26 cellular contexts compared by ENCODE assay signal in the genomic region with DNA sequence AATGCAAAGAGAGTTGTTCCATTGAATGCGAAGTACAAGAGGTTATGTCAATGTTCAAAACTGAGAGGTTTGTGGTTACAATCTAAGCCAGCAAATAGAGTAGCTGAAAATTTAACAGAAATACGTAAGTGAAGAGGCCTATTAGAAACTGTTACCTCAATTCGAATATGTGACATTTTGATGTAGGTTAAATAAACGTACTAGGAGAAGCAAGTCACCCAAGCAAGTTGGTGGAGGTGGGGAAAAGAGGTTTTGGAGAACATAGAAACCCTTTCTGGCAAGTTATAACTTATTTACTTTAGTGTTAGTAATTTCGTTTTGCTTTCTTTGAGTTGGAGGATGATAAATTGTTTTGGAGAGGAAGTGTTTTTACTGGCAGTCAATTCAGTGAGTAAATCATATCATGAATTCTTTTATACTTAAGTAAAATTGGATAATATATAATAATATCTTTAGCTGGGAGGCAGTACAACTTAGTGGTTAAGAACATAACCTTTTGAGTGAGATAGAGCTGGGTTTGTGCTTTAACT.
DNase-seq lines count a peak whose midpoint lies in the region; ATAC-seq, FAIRE-seq and TF ChIP-seq lines count a peak whose summit lies in the region.
"Had no signal": no experiment of that assay in that cellular context is flagged by ENCODE, and none has a peak within 500 bp of the region (broad histone marks: within the 10 kb centered on the region; RNA-seq: fewer than 3 reads in every experiment).

No MANE protein-coding gene starts in this region.

- no peak overlapping the region for H4K8ac ChIP-seq in IMR-90 (ENCODE audit: low read depth in 2 of 2, low read length in 2 of 2)

- no peak overlapping the region for H3K4me3 ChIP-seq in IMR-90 (ENCODE audit: insufficient read depth, low read depth, low read length)
- no peak overlapping the region for H3K4me3 ChIP-seq in astrocyte of the spinal cord (ENCODE audit: low read depth, low read length)
- H3K4me3 ChIP-seq in pancreas, result no peak overlapping the region
- H3K4me3 ChIP-seq: breast epithelium, esophagus muscularis mucosa, lung, ovary, SJSA1, skin epidermis had no signal

- H3K9ac ChIP-seq in IMR-90 (ENCODE audit: low read depth, low read length), result no peak overlapping the region

- DNase-seq in IMR-90 (peak; percentile 56), astrocyte of the spinal cord (ENCODE audit: low read depth, low spot score) (peak; percentile 82), fibroblast of peridontal ligament (ENCODE audit: extremely low read depth) (peak; percentile 64), pancreas (no peak), NCI-H345 treated with DMSO at 0.1 percent for 48 hours (lab: John Stamatoyannopoulos, UW; ENCODE audit: unreplicated experiment) (no peak)
- no peak for DNase-seq in stimulated activated CD4-positive, alpha-beta T cell treated with anti-CD3 and anti-CD28 coated beads, Interleukin-4, amount 100 ng/mL, for 1 hour
- no peak for DNase-seq in stimulated activated CD4-positive, alpha-beta T cell treated with anti-CD3 and anti-CD28 coated beads, Interleukin-4, amount 100 ng/mL, for 4 hours
- DNase-seq: activated B cell treated with CpG ODN at 0.5 μM for 24 hours; activated CD4-positive, alpha-beta memory T cell treated with anti-CD3 and anti-CD28 coated beads, Interleukin-2, amount 10 ng/mL, durations not matched to agents 7 days and 5 days; activated naive CD4-positive, alpha-beta T cell treated with anti-CD3 and anti-CD28 coated beads for 36 hours; activated T-cell treated with anti-CD3 and anti-CD28 coated beads, Interleukin-2, amount 50 U/mL, for 24 hours; C1 segment of cervical spinal cord; H7; hippocampal formation; islet precursor cell; NCI-H1694; NCI-H82; ovary; stimulated activated CD4-positive, alpha-beta T cell treated with anti-CD3 and anti-CD28 coated beads, Interleukin-4, amount 100 ng/mL, for 24 hours; substantia nigra had no signal

- TF ChIP-seq CTCF in IMR-90 (conservative IDR thresholded peaks at IDR 0.05; ENCODE audit: low read depth, low read length), result no peak
- no peak for TF ChIP-seq CTCF in astrocyte of the spinal cord (IDR thresholded peaks at IDR 0.05; ENCODE audit: low read depth, low read length)
- TF ChIP-seq CTCF in pancreas (IDR thresholded peaks at IDR 0.05), result no peak

- ATAC-seq in IMR-90 (ENCODE audit: low read depth) (no peak), pancreas (peak in 3 of 4 donors; percentile 12 to 48 (median 34)), GM21786 (IDR thresholded peaks at IDR 0.05; ENCODE audit: unreplicated experiment) (no peak)

- FAIRE-seq in pancreas (lab: Jason Lieb, UNC), result no peak

- H3K23ac ChIP-seq in IMR-90 (ENCODE audit: low read depth, low read length), result no peak overlapping the region

- H3K79me1 ChIP-seq in IMR-90 (ENCODE audit: low read depth in 1 of 2, low read length in 2 of 2), result no peaks in the 10 kb centered on the region

- 91% methylated on average over 3 of the region's 5 CpGs; no CpG with 5 or more reads in 1 of the 2 experiments for WGBS in IMR-90 (ENCODE audit: extremely low coverage in 2 of 2, insufficient read length in 1 of 2), 2 experiments
- WGBS in pancreas, 2 donors, result 39% methylated on average over 5 of the region's 5 CpGs

- no peak overlapping the region for H3K18ac ChIP-seq in IMR-90 (ENCODE audit: low read depth, low read length)

- no peak overlapping the region; the same call in 1 of the 2 replicates for H3K14ac ChIP-seq in IMR-90 (replicated peaks; ENCODE audit: low read depth, low read length)

- H2BK20ac ChIP-seq in IMR-90 (ENCODE audit: low read depth, low read length), result no peak overlapping the region

- no peak overlapping the region for H3K56ac ChIP-seq in IMR-90 (ENCODE audit: extremely low read depth, insufficient read depth, low read length)

- H3K4me1 ChIP-seq in IMR-90 (ENCODE audit: control insufficient read depth, insufficient read depth, low read length), result no peaks in the 10 kb centered on the region
- no peaks in the 10 kb centered on the region for H3K4me1 ChIP-seq in pancreas
- H3K4me1 ChIP-seq: breast epithelium, SJSA1 had no signal

- H4K5ac ChIP-seq in IMR-90 (ENCODE audit: low read depth, low read length), result no peak overlapping the region; the same call in 1 of the 2 replicates

- no peaks in the 10 kb centered on the region for H4K20me1 ChIP-seq in IMR-90 (ENCODE audit: insufficient read depth, low read length)

- no TSS peak for BruUV-seq in IMR-90 (replicated peaks; lab: Mats Ljungman, UMichigan)

- no peak for TF ChIP-seq RAD21 in IMR-90 (IDR thresholded peaks at IDR 0.05; ENCODE audit: low read length)

- H3K9me3 ChIP-seq in IMR-90 (ENCODE audit: control insufficient read depth, insufficient read depth, low read length) (no peaks in the 10 kb centered on the region), pancreas (no peaks in the 10 kb centered on the region)
- H3K9me3 ChIP-seq: breast epithelium, esophagus muscularis mucosa, ovary, SJSA1 had no signal

- H2AK9ac ChIP-seq in IMR-90 (replicated peaks; ENCODE audit: low read depth, low read length, poor library complexity), result no peak overlapping the region

- no peak overlapping the region for H2BK120ac ChIP-seq in IMR-90 (ENCODE audit: low read depth, low read length)

- no peaks in the 10 kb centered on the region for H3K36me3 ChIP-seq in IMR-90 (ENCODE audit: control insufficient read depth, insufficient read depth, low read length)
- no peaks in the 10 kb centered on the region for H3K36me3 ChIP-seq in pancreas
- H3K36me3 ChIP-seq: breast epithelium, esophagus muscularis mucosa, ovary, SJSA1 had no signal

- in situ Hi-C loops in IMR-90 (cut with MboI; ENCODE audit: low sequenced_read_pairs) (no loop called here), astrocyte of the spinal cord (cut with HindIII; ENCODE audit: low sequenced_read_pairs) (no loop called here)

- H2AK5ac ChIP-seq in IMR-90 (ENCODE audit: low read depth, low read length), result no peak overlapping the region

- intact Hi-C loops in IMR-90 (cut with micrococcal nuclease) (no loop called here), pancreas (cut with DNase I) (no loop called here)

- POLR2A ChIA-PET in IMR-90 (lab: Charles Lee; ENCODE audit: unreplicated experiment), result no interaction called here

- no peak overlapping the region; the same call in 1 of the 2 replicates for H3K4me2 ChIP-seq in IMR-90 (ENCODE audit: low read depth, low read length)

- no peak overlapping the region for H3K27ac ChIP-seq in IMR-90 (ENCODE audit: insufficient read depth, low read length)
- H3K27ac ChIP-seq in pancreas, result peak overlapping the region in 2 of 4 donors; percentile 23 to 39
- H3K27ac ChIP-seq: breast epithelium, esophagus muscularis mucosa, ovary, SJSA1, skin epidermis had no signal

- H2BK5ac ChIP-seq in IMR-90 (ENCODE audit: low read depth, low read length, poor library complexity, severe bottlenecking), result no peak overlapping the region

- CTCF ChIA-PET in IMR-90 (lab: Yijun Ruan, JAX), result no interaction called here

- no peak overlapping the region for H2BK15ac ChIP-seq in IMR-90 (ENCODE audit: low read depth, low read length)

- H2AFZ ChIP-seq in IMR-90 (replicated peaks; ENCODE audit: low read length, poor library complexity), result no peak overlapping the region

- no peak overlapping the region for H3K4ac ChIP-seq in IMR-90 (ENCODE audit: low read depth, low read length)

- dilution Hi-C loops in IMR-90 (cut with HindIII; ENCODE audit: low sequenced_read_pairs, unreplicated experiment), result no loop called here

- H3K27me3 ChIP-seq in IMR-90 (ENCODE audit: control insufficient read depth, insufficient read depth, low read length), result no peaks in the 10 kb centered on the region
- H3K27me3 ChIP-seq in pancreas, result no peaks in the 10 kb centered on the region
- H3K27me3 ChIP-seq: breast epithelium, esophagus muscularis mucosa, ovary, SJSA1 had no signal

- no peaks in the 10 kb centered on the region for H3K9me1 ChIP-seq in IMR-90 (ENCODE audit: insufficient read depth, low read length)

- no peak overlapping the region for H4K91ac ChIP-seq in IMR-90 (ENCODE audit: insufficient read depth, low read depth, low read length)

- no peak for TF ChIP-seq POLR2A in IMR-90 (IDR thresholded peaks at IDR 0.05; ENCODE audit: low read depth, low read length)

TF ChIP-seq in IMR-90, 13 proteins besides CTCF, POLR2A, EP300 and RAD21:
- TF ChIP-seq MAZ (IDR thresholded peaks at IDR 0.05; ENCODE audit: borderline replicate concordance, low read depth, low read length) (no peak), FOS (IDR thresholded peaks at IDR 0.05; ENCODE audit: low read depth, low read length) (no peak), BHLHE40 (IDR thresholded peaks at IDR 0.05; ENCODE audit: low read depth, low read length) (no peak), MXI1 (IDR thresholded peaks at IDR 0.05; ENCODE audit: borderline replicate concordance, low read depth, low read length) (no peak), CHD1 (IDR thresholded peaks at IDR 0.05; ENCODE audit: low read depth, low read length) (no peak), NFE2L2 (IDR thresholded peaks at IDR 0.05; ENCODE audit: low read depth, low read length) (no peak), CEBPB (IDR thresholded peaks at IDR 0.05; ENCODE audit: low read depth, low read length) (no peak), RFX5 (IDR thresholded peaks at IDR 0.05; ENCODE audit: low read depth, low read length) (no peak), SMC3 (IDR thresholded peaks at IDR 0.05; ENCODE audit: low read depth, low read length) (no peak)

Comparison
In these comparisons a context has a peak if more than half of its experiments do, and no peak if none do; other contexts are left out.
1. ATAC-seq: peak in pancreas (3 of 4); none in IMR-90 (single experiment) and GM21786 (single experiment).
2. DNase-seq: peak in IMR-90 (single experiment), astrocyte of the spinal cord (single experiment) and fibroblast of peridontal ligament (single experiment); none in pancreas (0 of 6), stimulated activated CD4-positive, alpha-beta T cell treated with anti-CD3 and anti-CD28 coated beads, Interleukin-4, amount 100 ng/mL, for 1 hour (single experiment), stimulated activated CD4-positive, alpha-beta T cell treated with anti-CD3 and anti-CD28 coated beads, Interleukin-4, amount 100 ng/mL, for 4 hours (0 of 2) and NCI-H345 treated with DMSO at 0.1 percent for 48 hours (single experiment).